1 cellular context compared by ENCODE assay signal in genomic region chr15:33226559-33227181, GRCh38.
TF ChIP-seq lines count a peak whose summit lies in the region.

No MANE protein-coding gene starts in this region.

TF ChIP-seq in GM23338, 12 proteins besides CTCF, POLR2A, EP300 and RAD21 (continued from another document):
- TF ChIP-seq ZNF462 (CRISPR knock-in tag; IDR thresholded peaks at IDR 0.05) = no peak
- no peak for TF ChIP-seq REST (IDR thresholded peaks at IDR 0.05; ENCODE audit: unreplicated experiment)
